Comparison of ENCODE assay signal across 8 cellular contexts in the genomic region with DNA sequence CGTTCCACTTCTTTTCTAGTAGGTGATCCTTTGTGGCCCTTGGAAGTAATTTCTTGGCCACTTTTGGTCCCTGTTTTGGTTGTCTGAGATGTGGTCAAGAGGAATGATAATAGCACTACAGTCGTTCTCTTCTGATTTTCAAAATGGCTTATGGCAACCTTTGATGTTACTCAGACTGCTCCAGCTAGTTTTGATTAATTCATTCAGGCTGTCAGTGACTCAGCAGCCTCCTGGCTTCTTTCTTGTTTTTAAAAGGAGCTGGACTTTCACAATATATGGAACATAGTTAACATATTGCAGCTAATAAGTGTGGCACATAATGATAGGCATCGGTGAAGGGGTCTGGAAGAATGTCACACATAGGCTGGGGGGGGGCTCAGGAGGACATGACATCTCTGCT. TPM values are rescaled to one million over a fixed set of nuclear protein-coding genes. Genes with fewer than 3 reads are reported as not detected.
DNase-seq lines count a peak whose midpoint lies in the region; ATAC-seq and TF ChIP-seq lines count a peak whose summit lies in the region.

No MANE protein-coding gene starts in this region.

- H3K4me1 Mint-ChIP-seq in CD4-positive, alpha-beta memory T cell, result peaks cover 36 to 73% (median 54%) of the 10 kb centered on the region in 4 donors

- H3K36me3 ChIP-seq in BJ (ENCODE audit: control insufficient read depth, insufficient read depth, low read length) (no peaks in the 10 kb centered on the region), MG63 (no peaks in the 10 kb centered on the region)
- no peaks in the 10 kb centered on the region for H3K36me3 ChIP-seq in CD4-positive, alpha-beta memory T cell (ENCODE audit: insufficient read depth, low read length)

- CTCF ChIA-PET in BJ (lab: Yijun Ruan, JAX), result interaction anchor here (0.7 to 1.9 kb wide), 3 partner anchors 10 to 465 kb away, joined by 3 to 7 read pairs (median 3); no protein-coding TSS in a partner anchor
- CTCF ChIA-PET in CD4-positive, alpha-beta memory T cell (lab: Charles Lee; ENCODE audit: partially characterized antibody), result no interaction called here

- POLR2A ChIA-PET in BJ (lab: Charles Lee), result no interaction called here
- POLR2A ChIA-PET in CD4-positive, alpha-beta memory T cell (lab: Charles Lee; ENCODE audit: partially characterized antibody), result interaction anchor here (0.6 kb wide), 1 partner anchor 118 kb away, joined by 3 read pairs; a partner anchor contains a TSS

- TF ChIP-seq CTCF in BJ (IDR thresholded peaks at IDR 0.05; ENCODE audit: insufficient read depth, low read depth, low read length) (no peak), omental fat pad (IDR thresholded peaks at IDR 0.05) (no peak)

- peak overlapping the region in 1 of 7 donors; percentile 76 for H3K27ac Mint-ChIP-seq in CD4-positive, alpha-beta memory T cell

- no peaks in the 10 kb centered on the region for H3K27me3 ChIP-seq in BJ (ENCODE audit: control insufficient read depth, insufficient read depth, low read length)
- no peaks in the 10 kb centered on the region for H3K27me3 ChIP-seq in MG63
- H3K27me3 ChIP-seq in CD4-positive, alpha-beta memory T cell (ENCODE audit: insufficient read depth, low read length), result no peaks in the 10 kb centered on the region

- DNase-seq in BJ (ENCODE audit: low read depth) (peak; percentile 62), MG63 (peak; percentile 35), omental fat pad (ENCODE audit: low spot score) (no peak), posterior cingulate gyrus (no peak)
- no peak for DNase-seq in CD4-positive, alpha-beta memory T cell
- DNase-seq in activated CD4-positive, CD25-positive, alpha-beta regulatory T cell treated with anti-CD3 and anti-CD28 coated beads, Interleukin-2, amount 50 U/mL, for 72 hours, result no peak

- peak overlapping the region; percentile 90 for H3K27ac ChIP-seq in cingulate gyrus (ENCODE audit: low read depth, low read length)
- no peak overlapping the region for H3K27ac ChIP-seq in CD4-positive, alpha-beta memory T cell (ENCODE audit: low read depth, low read length)

- ATAC-seq in omental fat pad (ENCODE audit: low FRiP score), result peak; percentile 83
- no peak for ATAC-seq in HG02970 (IDR thresholded peaks at IDR 0.05; ENCODE audit: low FRiP score, unreplicated experiment)

- H3K4me3 ChIP-seq in BJ (ENCODE audit: low read depth, low read length) (no peak overlapping the region), MG63 (no peak overlapping the region)
- H3K4me3 ChIP-seq in CD4-positive, alpha-beta memory T cell (ENCODE audit: low read length in 2 of 2), result no peak overlapping the region

- H3K4me1 ChIP-seq in CD4-positive, alpha-beta memory T cell (ENCODE audit: insufficient read depth, low read length), result peaks cover 33% of the 10 kb centered on the region

- intact Hi-C loops in CD4-positive, alpha-beta memory T cell (cut with micrococcal nuclease), result no loop called here
- intact Hi-C loops in posterior cingulate gyrus (cut with DNase I), result no loop called here

- no peaks in the 10 kb centered on the region for H3K9me3 ChIP-seq in MG63
- H3K9me3 ChIP-seq in CD4-positive, alpha-beta memory T cell (ENCODE audit: control insufficient read depth in 1 of 2, low read length in 2 of 2), result no peaks in the 10 kb centered on the region

- H3K36me3 Mint-ChIP-seq in CD4-positive, alpha-beta memory T cell, result peaks cover 0 to 2% of the 10 kb centered on the region in 2 donors

- no peaks in the 10 kb centered on the region for H3K9me3 Mint-ChIP-seq in CD4-positive, alpha-beta memory T cell

- H3K4me3 Mint-ChIP-seq in CD4-positive, alpha-beta memory T cell, result no peak overlapping the region

- H3K27me3 Mint-ChIP-seq in CD4-positive, alpha-beta memory T cell, result no peaks in the 10 kb centered on the region

RNA-seq across cellular contexts. Expression of a gene that starts 47.3 kb away (rescaled TPM):
- 18.3 TPM in 2 replicates for polyA plus RNA-seq in BJ (2011; rRNA removed)
- 22.9 and 34.4 TPM in 2 replicates for polyA minus RNA-seq in BJ (2011; rRNA and poly(A)+ RNA removed)
- 11.2 and 11.8 TPM in 2 replicates for total RNA-seq in MG63 (2014; rRNA removed; shearing (Covaris generic); ENCODE audit: low replicate concordance)
- 10 to 100 TPM; 20.2 to 26.4 (median 22.0) TPM for total RNA-seq in omental fat pad
- 10 to 100 TPM; 56.8 to 57.9 TPM for total RNA-seq in CD4-positive, alpha-beta memory T cell
- polyA plus RNA-seq in CD4-positive, alpha-beta memory T cell, result 10 to 100 TPM; 18.8 to 22.3 TPM

Comparison
In these comparisons a context has a peak if more than half of its experiments do, and no peak if none do; other contexts are left out.
1. DNase-seq: peak in BJ (single experiment) and MG63 (single experiment); none in omental fat pad (single experiment), CD4-positive, alpha-beta memory T cell (0 of 5), posterior cingulate gyrus (0 of 10) and activated CD4-positive, CD25-positive, alpha-beta regulatory T cell treated with anti-CD3 and anti-CD28 coated beads, Interleukin-2, amount 50 U/mL, for 72 hours (single experiment).